ENCODE assay signal across 8 cellular contexts in genomic region chr3:11356269-11356668, GRCh38.
"Had no signal": no experiment of that assay in that cellular context is flagged by ENCODE, and none has a peak within 500 bp of the region (broad histone marks: within the 10 kb centered on the region; RNA-seq: fewer than 3 reads in every experiment).

No MANE protein-coding gene starts in this region.

- H3K9me3 ChIP-seq: HAP-1 had no signal

- H3K27ac Mint-ChIP-seq: HFFc6, IgD-negative memory B cell had no signal

- DNase-seq: GM23248, GOT3, H7, HFFc6, KBM-7 had no signal

- H3K4me1 Mint-ChIP-seq: IgD-negative memory B cell had no signal

- H3K27ac ChIP-seq: GM23248, HL-60 had no signal

- H3K27me3 Mint-ChIP-seq: IgD-negative memory B cell had no signal

- H3K4me3 Mint-ChIP-seq: HFFc6, IgD-negative memory B cell had no signal

- H3K9me3 Mint-ChIP-seq: HFFc6 had no signal

- H3K4me3 ChIP-seq: GM23248, HAP-1 had no signal

- H3K4me1 ChIP-seq: HAP-1 had no signal
